ENCODE assay signal across 12 cellular contexts in the genomic region with DNA sequence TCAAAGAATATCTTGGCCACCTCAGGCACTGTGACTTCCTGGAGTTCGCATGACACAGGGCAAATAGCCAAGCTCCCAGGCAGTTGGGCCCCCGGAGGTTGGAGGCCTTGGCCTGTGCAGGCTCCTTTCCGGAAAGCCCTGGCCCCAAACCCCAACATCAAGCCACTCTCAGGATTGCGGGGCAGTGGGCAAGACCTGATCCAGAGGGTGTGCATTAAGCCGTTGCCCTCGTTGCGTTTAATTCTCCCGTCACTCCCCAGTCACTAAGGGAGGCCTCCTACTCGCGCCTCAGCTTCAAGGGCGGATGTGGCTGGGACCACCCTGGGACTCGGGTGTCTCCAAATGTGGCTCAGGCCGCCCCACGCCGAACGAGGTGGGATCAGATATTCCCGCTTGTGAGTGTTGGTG.
DNase-seq lines count a peak whose midpoint lies in the region; ATAC-seq and TF ChIP-seq lines count a peak whose summit lies in the region.
"Had no signal": no experiment of that assay in that cellular context is flagged by ENCODE, and none has a peak within 500 bp of the region (broad histone marks: within the 10 kb centered on the region; RNA-seq: fewer than 3 reads in every experiment).

No MANE protein-coding gene starts in this region.

- peak overlapping the region; percentile 60 for H3K4me3 Mint-ChIP-seq in CD8-positive, alpha-beta T cell
- H3K4me3 Mint-ChIP-seq in activated T-helper 17 cell treated with anti-CD3 and anti-CD28 coated beads, Interleukin-2, amount 50 U/mL, for 72 hours: peak overlapping the region; percentile 39

- no peak for DNase-seq in CD8-positive, alpha-beta T cell
- DNase-seq in sigmoid colon (no peak), Ammon's horn (ENCODE audit: low spot score) (no peak), AG08395 (ENCODE audit: low spot score) (no peak)
- DNase-seq: central memory CD4-positive, alpha-beta T cell; NCI-H446 treated with DMSO at 0.1 percent for 48 hours had no signal

- H3K9me3 ChIP-seq in CD8-positive, alpha-beta T cell (ENCODE audit: low read length): no peaks in the 10 kb centered on the region
- no peaks in the 10 kb centered on the region for H3K9me3 ChIP-seq in iPS-15b (ENCODE audit: control insufficient read depth, insufficient read depth, low read length)
- no peaks in the 10 kb centered on the region for H3K9me3 ChIP-seq in sigmoid colon
- H3K9me3 ChIP-seq: SJSA1 had no signal

- TF ChIP-seq POLR2A in sigmoid colon (IDR thresholded peaks at IDR 0.05): no peak

- CTCF ChIA-PET in CD8-positive, alpha-beta T cell (lab: Charles Lee): interaction anchor here (3.0 kb wide), 1 partner anchor 17 kb away, joined by 11 read pairs; no protein-coding TSS in a partner anchor

- WGBS in sigmoid colon, 2 donors: 12 to 27% methylated on average over 17 of the region's 17 CpGs

- H3K4me1 Mint-ChIP-seq in CD8-positive, alpha-beta T cell (ENCODE audit: low read depth): peaks cover 28% of the 10 kb centered on the region
- no peaks in the 10 kb centered on the region for H3K4me1 Mint-ChIP-seq in activated T-helper 17 cell treated with anti-CD3 and anti-CD28 coated beads, Interleukin-2, amount 50 U/mL, for 72 hours

- POLR2A ChIA-PET in CD8-positive, alpha-beta T cell (lab: Charles Lee): no interaction called here

- no peak for TF ChIP-seq CTCF in CD8-positive, alpha-beta T cell (IDR thresholded peaks at IDR 0.05)
- TF ChIP-seq CTCF in sigmoid colon (IDR thresholded peaks at IDR 0.05): no peak

- no peaks in the 10 kb centered on the region for H3K36me3 Mint-ChIP-seq in CD8-positive, alpha-beta T cell
- H3K36me3 Mint-ChIP-seq in activated T-helper 17 cell treated with anti-CD3 and anti-CD28 coated beads, Interleukin-2, amount 50 U/mL, for 72 hours (ENCODE audit: low read depth): no peaks in the 10 kb centered on the region

- peak overlapping the region; percentile 36 for H3K4me3 ChIP-seq in CD8-positive, alpha-beta T cell (ENCODE audit: low read depth, low read length)
- H3K4me3 ChIP-seq in iPS-15b (ENCODE audit: low read depth, low read length) (peak overlapping the region; percentile 50), sigmoid colon (peak overlapping the region in 3 of 4 donors; percentile 31 to 50 (median 45))
- H3K4me3 ChIP-seq: SJSA1 had no signal

- H3K27me3 Mint-ChIP-seq in CD8-positive, alpha-beta T cell (ENCODE audit: low read depth): peaks cover 74% of the 10 kb centered on the region
- H3K27me3 Mint-ChIP-seq in activated T-helper 17 cell treated with anti-CD3 and anti-CD28 coated beads, Interleukin-2, amount 50 U/mL, for 72 hours: peaks cover 69% of the 10 kb centered on the region

- H3K9me3 Mint-ChIP-seq in CD8-positive, alpha-beta T cell: no peaks in the 10 kb centered on the region
- H3K9me3 Mint-ChIP-seq in activated T-helper 17 cell treated with anti-CD3 and anti-CD28 coated beads, Interleukin-2, amount 50 U/mL, for 72 hours: no peaks in the 10 kb centered on the region

- peaks cover 32% of the 10 kb centered on the region for H3K4me1 ChIP-seq in CD8-positive, alpha-beta T cell (ENCODE audit: insufficient read depth, low read length)
- peaks cover 19% of the 10 kb centered on the region for H3K4me1 ChIP-seq in iPS-15b (ENCODE audit: control insufficient read depth, insufficient read depth, low read length)
- peaks cover 0 to 25% (median 23%) of the 10 kb centered on the region in 4 donors for H3K4me1 ChIP-seq in sigmoid colon

- peak; percentile 20 for ATAC-seq in CD8-positive, alpha-beta T cell
- no peak for ATAC-seq in activated T-helper 17 cell treated with anti-CD3 and anti-CD28 coated beads, Interleukin-2, amount 50 U/mL, for 72 hours (replicated peaks)
- ATAC-seq in HG02678 (IDR thresholded peaks at IDR 0.05; ENCODE audit: unreplicated experiment) (no peak), HG02840 (IDR thresholded peaks at IDR 0.05; ENCODE audit: low FRiP score, unreplicated experiment) (no peak)

- no peak overlapping the region for H3K9ac ChIP-seq in iPS-15b (ENCODE audit: low read depth, low read length)
- H3K9ac ChIP-seq: KMS-11 had no signal

- no peaks in the 10 kb centered on the region for H3K36me3 ChIP-seq in CD8-positive, alpha-beta T cell (ENCODE audit: insufficient read depth, low read length)
- H3K36me3 ChIP-seq in iPS-15b (ENCODE audit: control insufficient read depth, insufficient read depth, low read length): no peaks in the 10 kb centered on the region
- no peaks in the 10 kb centered on the region for H3K36me3 ChIP-seq in sigmoid colon
- H3K36me3 ChIP-seq: SJSA1 had no signal

- intact Hi-C loops in CD8-positive, alpha-beta T cell (cut with DNase I, micrococcal nuclease): no loop called here
- intact Hi-C loops in sigmoid colon (cut with DNase I): loop anchor here (5.0 kb wide), 1 partner anchor 64 kb away; no protein-coding TSS in a partner anchor

- H3K27ac ChIP-seq in CD8-positive, alpha-beta T cell (ENCODE audit: low read depth, low read length): no peak overlapping the region
- no peak overlapping the region for H3K27ac ChIP-seq in sigmoid colon
- H3K27ac ChIP-seq: KMS-11 had no signal

- peaks cover 37% of the 10 kb centered on the region for H3K27me3 ChIP-seq in CD8-positive, alpha-beta T cell (ENCODE audit: insufficient read depth, low read length)
- H3K27me3 ChIP-seq in iPS-15b (ENCODE audit: control insufficient read depth, insufficient read depth, low read length): peaks cover 95% of the 10 kb centered on the region
- H3K27me3 ChIP-seq in sigmoid colon: peaks cover 33 to 78% (median 48%) of the 10 kb centered on the region in 3 donors
- H3K27me3 ChIP-seq: SJSA1 had no signal

- no peak overlapping the region for H3K27ac Mint-ChIP-seq in CD8-positive, alpha-beta T cell
- H3K27ac Mint-ChIP-seq in activated T-helper 17 cell treated with anti-CD3 and anti-CD28 coated beads, Interleukin-2, amount 50 U/mL, for 72 hours: no peak overlapping the region

- TF ChIP-seq EP300 in sigmoid colon (IDR thresholded peaks at IDR 0.05): no peak
